8 cellular contexts compared by ENCODE assay signal in the genomic region with DNA sequence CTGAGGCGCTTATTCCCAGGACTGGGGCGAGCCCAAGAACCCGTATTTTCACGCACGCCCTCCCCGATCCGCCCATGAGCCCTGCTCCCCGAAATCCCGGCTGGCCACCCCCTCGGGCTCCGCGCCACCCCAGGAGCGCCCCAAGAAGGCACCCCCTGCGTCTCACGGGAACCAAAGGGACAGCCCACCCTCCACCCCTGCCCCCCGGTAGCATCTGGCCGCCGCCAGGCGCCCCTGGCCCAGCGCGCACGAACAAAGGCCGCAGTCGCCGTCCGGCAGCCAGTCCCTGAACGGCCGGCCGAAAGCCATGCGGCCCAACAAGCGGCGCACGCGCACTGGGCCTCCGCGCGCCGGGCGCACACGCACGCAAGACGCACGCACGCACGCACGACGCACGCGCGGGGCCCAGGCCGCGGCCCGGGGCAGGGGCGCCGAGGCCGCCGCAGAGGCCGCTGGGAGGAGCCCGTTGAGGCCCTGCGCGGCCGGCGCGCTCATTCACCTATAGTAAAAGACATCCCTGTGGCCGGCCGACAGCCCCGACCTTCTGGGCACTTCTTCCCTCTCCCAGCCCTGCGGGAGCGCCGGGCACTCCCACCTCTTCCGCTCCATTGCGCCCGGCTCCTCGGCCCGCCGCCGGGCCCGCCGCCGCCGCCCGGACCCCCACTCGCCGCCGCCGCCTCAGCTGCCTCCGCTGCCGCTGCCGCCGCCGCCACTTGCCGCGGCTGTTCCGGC. TPM values are rescaled to one million over a fixed set of nuclear protein-coding genes. Genes with fewer than 3 reads are reported as not detected.
DNase-seq lines count a peak whose midpoint lies in the region; ATAC-seq lines count a peak whose summit lies in the region.

No MANE protein-coding gene starts in this region.

- no peaks in the 10 kb centered on the region for H3K27me3 ChIP-seq in iPS-20b (ENCODE audit: insufficient read depth, low read length)
- no peaks in the 10 kb centered on the region for H3K27me3 ChIP-seq in skeletal muscle tissue (ENCODE audit: control insufficient read depth in 3 of 3, insufficient read depth in 3 of 3, low read length in 3 of 3)

- H3K9me3 ChIP-seq in iPS-20b (ENCODE audit: insufficient read depth, low read depth, low read length) (no peaks in the 10 kb centered on the region), skeletal muscle tissue (ENCODE audit: control insufficient read depth in 3 of 3, low read length in 3 of 3) (no peaks in the 10 kb centered on the region)

- ATAC-seq in HG02885 (IDR thresholded peaks at IDR 0.05; ENCODE audit: poor library complexity, unreplicated experiment): peak; percentile 70

- H3K9ac ChIP-seq in iPS-20b (ENCODE audit: low read depth, low read length): peak overlapping the region; percentile 99
- H3K9ac ChIP-seq in skeletal muscle tissue (ENCODE audit: low read depth in 1 of 3, low read length in 3 of 3): peak overlapping the region; percentile 90 to 95 (median 94)

- peak; percentile 79 for DNase-seq in SKM-1 treated with dmso at 0.1 percent for 144 hours (lab: John Stamatoyannopoulos, UW; ENCODE audit: unreplicated experiment)
- no peak for DNase-seq in SKM-1 (lab: John Stamatoyannopoulos, UW; ENCODE audit: unreplicated experiment)
- peak; percentile 73 to 84 for DNase-seq in NCI-H1930 (lab: John Stamatoyannopoulos, UW)
- peak; percentile 93 for DNase-seq in UCSD-AML1 (lab: John Stamatoyannopoulos, UW; ENCODE audit: unreplicated experiment)
- peak; percentile 33 for DNase-seq in brain pericyte (ENCODE audit: low read depth, low spot score)

- H3K4me3 ChIP-seq in iPS-20b (ENCODE audit: low read length) (peak overlapping the region; percentile 98), skeletal muscle tissue (ENCODE audit: low read length in 3 of 3) (peak overlapping the region; percentile 81 to 86 (median 85))

- H3K4me1 ChIP-seq in iPS-20b (ENCODE audit: insufficient read depth, low read length) (peaks cover 5% of the 10 kb centered on the region; the same call in 1 of the 2 replicates), skeletal muscle tissue (ENCODE audit: control insufficient read depth in 3 of 3, insufficient read depth in 3 of 3, low read length in 3 of 3) (peaks cover 14 to 36% (median 31%) of the 10 kb centered on the region in 3 donors)

- H3K27ac ChIP-seq in iPS-20b (ENCODE audit: low read length) (peak overlapping the region; percentile 92), skeletal muscle tissue (ENCODE audit: low read depth, low read length) (peak overlapping the region; percentile 84)

- H3K36me3 ChIP-seq in iPS-20b (ENCODE audit: insufficient read depth, low read depth, low read length) (peaks cover 14% of the 10 kb centered on the region), skeletal muscle tissue (ENCODE audit: control insufficient read depth in 3 of 3, insufficient read depth in 3 of 3, low read length in 3 of 3) (peaks cover 7 to 10% (median 9%) of the 10 kb centered on the region in 3 donors)

RNA-seq across cellular contexts. Expression of a gene that starts 0.5 kb away (rescaled TPM):
- total RNA-seq in skeletal muscle tissue: 51.7 TPM

RNA-seq across cellular contexts. Expression of a gene that starts 13.1 kb away (rescaled TPM):
- total RNA-seq in skeletal muscle tissue: 82.5 TPM

RNA-seq across cellular contexts. Expression of a gene that starts 24.1 kb away (rescaled TPM):
- 21.4 TPM for total RNA-seq in skeletal muscle tissue
